In genomic region chr4:89928867-89929266, GRCh38 we compare ENCODE assay signal across 19 cellular contexts. TPM values are rescaled to one million over a fixed set of nuclear protein-coding genes. Genes with fewer than 3 reads are reported as not detected.
"Had no signal": no experiment of that assay in that cellular context is flagged by ENCODE, and none has a peak within 500 bp of the region (broad histone marks: within the 10 kb centered on the region; RNA-seq: fewer than 3 reads in every experiment).

No MANE protein-coding gene starts in this region.

- H3K4me1 Mint-ChIP-seq: neural crest cell had no signal

- H3K4me3 Mint-ChIP-seq: activated T-helper 1 cell treated with anti-CD3 and anti-CD28 coated beads, Interleukin-12 subunit alpha, Interleukin-12 subunit beta, Interleukin-2, Interleukin-4 antibody, amounts not matched to agents 30 ng/mL and 10 ng/mL and 1 ng/mL, durations not matched to agents 14 hours and 24 hours and 36 hours; neural crest cell; WTC11 had no signal

- H3K9me3 ChIP-seq: colonic mucosa, thyroid gland, upper lobe of right lung had no signal

- H3K4me1 ChIP-seq: colonic mucosa, thyroid gland, upper lobe of right lung had no signal

- H3K36me3 ChIP-seq: colonic mucosa, thyroid gland, upper lobe of right lung had no signal

- H3K9me3 Mint-ChIP-seq: activated T-helper 1 cell treated with anti-CD3 and anti-CD28 coated beads, Interleukin-12 subunit alpha, Interleukin-12 subunit beta, Interleukin-2, Interleukin-4 antibody, amounts not matched to agents 30 ng/mL and 10 ng/mL and 1 ng/mL, durations not matched to agents 14 hours and 24 hours and 36 hours had no signal

- H3K27ac Mint-ChIP-seq: activated naive CD4-positive, alpha-beta T cell treated with anti-CD3 and anti-CD28 coated beads, Interleukin-2, amount 50 U/mL, for 72 hours; activated T-helper 1 cell treated with anti-CD3 and anti-CD28 coated beads, Interleukin-12 subunit alpha, Interleukin-12 subunit beta, Interleukin-2, Interleukin-4 antibody, amounts not matched to agents 30 ng/mL and 10 ng/mL and 1 ng/mL, durations not matched to agents 14 hours and 24 hours and 36 hours; WTC11 had no signal

- H2AFZ ChIP-seq: hepatocyte had no signal

- H3K4me2 ChIP-seq: hepatocyte had no signal

- H3K27me3 ChIP-seq: colonic mucosa, dorsolateral prefrontal cortex, hepatocyte, thyroid gland, upper lobe of right lung had no signal

- H3K79me2 ChIP-seq: hepatocyte had no signal

- ATAC-seq: esophagus mucosa, left lobe of liver, sciatic nerve, upper lobe of right lung, WTC11 had no signal

- H3K4me3 ChIP-seq: colonic mucosa, dorsolateral prefrontal cortex, hepatocyte, lung, thyroid gland, upper lobe of right lung had no signal

- DNase-seq: amniotic stem cell; colonic mucosa; dorsolateral prefrontal cortex; glutamatergic neuron; occipital lobe; small intestine; stimulated activated CD8-positive, alpha-beta memory T cell treated with anti-CD3 and anti-CD28 coated beads, Interleukin-4, amount 100 ng/mL, for 48 hours; thyroid gland; upper lobe of right lung had no signal

RNA-seq across cellular contexts. Expression of gene MMRN1, which starts 34.2 kb away (rescaled TPM):
- total RNA-seq: activated T-helper 1 cell treated with anti-CD3 and anti-CD28 coated beads, Interleukin-12 subunit alpha, Interleukin-12 subunit beta, Interleukin-2, Interleukin-4 antibody, amounts not matched to agents 30 ng/mL and 10 ng/mL and 1 ng/mL, durations not matched to agents 14 hours and 24 hours and 36 hours; kidney epithelial cell; WTC11 had no signal
